ENCODE assay signal across 1 cellular context in the genomic region with DNA sequence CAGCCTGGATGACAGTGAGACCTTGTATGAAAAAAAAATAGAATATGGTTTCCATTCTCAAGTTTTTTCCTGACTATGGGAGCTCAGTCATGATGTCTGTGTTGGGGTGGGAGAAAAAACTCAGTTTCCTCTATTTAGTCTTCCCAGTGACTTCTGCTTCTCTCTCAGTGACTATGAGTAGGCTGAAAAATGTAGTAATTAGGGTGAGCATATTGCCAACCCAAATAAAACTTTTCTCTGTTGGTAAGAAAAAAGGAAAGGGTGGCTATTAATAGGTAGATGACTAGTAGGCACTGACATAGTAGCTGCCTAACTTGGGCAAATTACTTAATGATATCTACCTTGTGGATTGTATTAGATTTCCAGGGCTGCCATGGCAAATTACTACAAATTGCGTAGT.
TF ChIP-seq lines count a peak whose summit lies in the region.

No MANE protein-coding gene starts in this region.

TF ChIP-seq in GM23338, 12 proteins besides CTCF, POLR2A, EP300 and RAD21 (continued from another document):
- TF ChIP-seq, protein P1, sequence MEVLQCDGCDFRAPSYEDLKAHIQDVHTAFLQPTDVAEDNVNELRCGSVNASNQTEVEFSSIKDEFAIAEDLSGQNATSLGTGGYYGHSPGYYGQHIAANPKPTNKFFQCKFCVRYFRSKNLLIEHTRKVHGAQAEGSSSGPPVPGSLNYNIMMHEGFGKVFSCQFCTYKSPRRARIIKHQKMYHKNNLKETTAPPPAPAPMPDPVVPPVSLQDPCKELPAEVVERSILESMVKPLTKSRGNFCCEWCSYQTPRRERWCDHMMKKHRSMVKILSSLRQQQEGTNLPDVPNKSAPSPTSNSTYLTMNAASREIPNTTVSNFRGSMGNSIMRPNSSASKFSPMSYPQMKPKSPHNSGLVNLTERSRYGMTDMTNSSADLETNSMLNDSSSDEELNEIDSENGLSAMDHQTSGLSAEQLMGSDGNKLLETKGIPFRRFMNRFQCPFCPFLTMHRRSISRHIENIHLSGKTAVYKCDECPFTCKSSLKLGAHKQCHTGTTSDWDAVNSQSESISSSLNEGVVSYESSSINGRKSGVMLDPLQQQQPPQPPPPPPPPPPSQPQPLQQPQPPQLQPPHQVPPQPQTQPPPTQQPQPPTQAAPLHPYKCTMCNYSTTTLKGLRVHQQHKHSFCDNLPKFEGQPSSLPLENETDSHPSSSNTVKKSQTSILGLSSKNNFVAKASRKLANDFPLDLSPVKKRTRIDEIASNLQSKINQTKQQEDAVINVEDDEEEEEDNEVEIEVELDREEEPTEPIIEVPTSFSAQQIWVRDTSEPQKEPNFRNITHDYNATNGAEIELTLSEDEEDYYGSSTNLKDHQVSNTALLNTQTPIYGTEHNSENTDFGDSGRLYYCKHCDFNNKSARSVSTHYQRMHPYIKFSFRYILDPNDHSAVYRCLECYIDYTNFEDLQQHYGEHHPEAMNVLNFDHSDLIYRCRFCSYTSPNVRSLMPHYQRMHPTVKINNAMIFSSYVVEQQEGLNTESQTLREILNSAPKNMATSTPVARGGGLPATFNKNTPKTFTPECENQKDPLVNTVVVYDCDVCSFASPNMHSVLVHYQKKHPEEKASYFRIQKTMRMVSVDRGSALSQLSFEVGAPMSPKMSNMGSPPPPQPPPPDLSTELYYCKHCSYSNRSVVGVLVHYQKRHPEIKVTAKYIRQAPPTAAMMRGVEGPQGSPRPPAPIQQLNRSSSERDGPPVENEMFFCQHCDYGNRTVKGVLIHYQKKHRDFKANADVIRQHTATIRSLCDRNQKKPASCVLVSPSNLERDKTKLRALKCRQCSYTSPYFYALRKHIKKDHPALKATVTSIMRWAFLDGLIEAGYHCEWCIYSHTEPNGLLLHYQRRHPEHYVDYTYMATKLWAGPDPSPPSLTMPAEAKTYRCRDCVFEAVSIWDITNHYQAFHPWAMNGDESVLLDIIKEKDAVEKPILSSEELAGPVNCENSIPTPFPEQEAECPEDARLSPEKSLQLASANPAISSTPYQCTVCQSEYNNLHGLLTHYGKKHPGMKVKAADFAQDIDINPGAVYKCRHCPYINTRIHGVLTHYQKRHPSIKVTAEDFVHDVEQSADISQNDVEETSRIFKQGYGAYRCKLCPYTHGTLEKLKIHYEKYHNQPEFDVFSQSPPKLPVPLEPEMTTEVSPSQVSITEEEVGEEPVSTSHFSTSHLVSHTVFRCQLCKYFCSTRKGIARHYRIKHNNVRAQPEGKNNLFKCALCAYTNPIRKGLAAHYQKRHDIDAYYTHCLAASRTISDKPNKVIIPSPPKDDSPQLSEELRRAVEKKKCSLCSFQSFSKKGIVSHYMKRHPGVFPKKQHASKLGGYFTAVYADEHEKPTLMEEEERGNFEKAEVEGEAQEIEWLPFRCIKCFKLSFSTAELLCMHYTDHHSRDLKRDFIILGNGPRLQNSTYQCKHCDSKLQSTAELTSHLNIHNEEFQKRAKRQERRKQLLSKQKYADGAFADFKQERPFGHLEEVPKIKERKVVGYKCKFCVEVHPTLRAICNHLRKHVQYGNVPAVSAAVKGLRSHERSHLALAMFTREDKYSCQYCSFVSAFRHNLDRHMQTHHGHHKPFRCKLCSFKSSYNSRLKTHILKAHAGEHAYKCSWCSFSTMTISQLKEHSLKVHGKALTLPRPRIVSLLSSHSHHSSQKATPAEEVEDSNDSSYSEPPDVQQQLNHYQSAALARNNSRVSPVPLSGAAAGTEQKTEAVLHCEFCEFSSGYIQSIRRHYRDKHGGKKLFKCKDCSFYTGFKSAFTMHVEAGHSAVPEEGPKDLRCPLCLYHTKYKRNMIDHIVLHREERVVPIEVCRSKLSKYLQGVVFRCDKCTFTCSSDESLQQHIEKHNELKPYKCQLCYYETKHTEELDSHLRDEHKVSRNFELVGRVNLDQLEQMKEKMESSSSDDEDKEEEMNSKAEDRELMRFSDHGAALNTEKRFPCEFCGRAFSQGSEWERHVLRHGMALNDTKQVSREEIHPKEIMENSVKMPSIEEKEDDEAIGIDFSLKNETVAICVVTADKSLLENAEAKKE (CRISPR knock-in tag; IDR thresholded peaks at IDR 0.05) = no peak
- TF ChIP-seq STAT1 (IDR thresholded peaks at IDR 0.05; ENCODE audit: unreplicated experiment) = no peak
